Comparison of ENCODE assay signal across 14 cellular contexts in the genomic region with DNA sequence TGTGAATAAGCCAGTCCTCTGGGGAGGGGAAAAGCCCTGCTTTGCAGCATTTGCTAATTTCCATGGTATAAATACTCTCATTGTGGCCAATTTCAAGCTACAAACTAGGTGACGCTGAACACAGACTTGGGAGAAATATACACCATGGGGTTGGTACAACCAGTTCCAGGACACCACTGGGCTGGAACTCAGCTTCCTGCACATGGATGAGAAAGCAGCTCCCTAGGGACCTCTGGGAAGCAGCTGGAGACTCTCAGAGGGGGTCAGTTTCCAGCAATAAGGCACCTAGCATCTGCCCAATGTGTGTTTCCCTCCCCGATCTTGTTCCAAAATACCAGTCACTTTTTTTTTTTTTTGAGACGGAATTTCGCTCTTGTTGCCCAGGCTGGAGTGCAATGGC. TPM values are rescaled to one million over a fixed set of nuclear protein-coding genes. Genes with fewer than 3 reads are reported as not detected.
DNase-seq lines count a peak whose midpoint lies in the region; ATAC-seq and TF ChIP-seq lines count a peak whose summit lies in the region.
"Had no signal": no experiment of that assay in that cellular context is flagged by ENCODE, and none has a peak within 500 bp of the region (broad histone marks: within the 10 kb centered on the region; RNA-seq: fewer than 3 reads in every experiment).

No MANE protein-coding gene starts in this region.

- H3K4me2 ChIP-seq in SK-N-SH = no peak overlapping the region
- H3K4me2 ChIP-seq: GM23338 had no signal

- no peak for TF ChIP-seq RAD21 in SK-N-SH (IDR thresholded peaks at IDR 0.05; ENCODE audit: low read length)

- H3K9me3 ChIP-seq in testis (no peaks in the 10 kb centered on the region), SK-N-SH (no peaks in the 10 kb centered on the region)

- no peak overlapping the region for H3K27ac ChIP-seq in testis
- no peak overlapping the region for H3K27ac ChIP-seq in SK-N-SH (ENCODE audit: low read depth in 2 of 2, low read length in 1 of 2)
- H3K27ac ChIP-seq: 22Rv1 had no signal

- no peaks in the 10 kb centered on the region; the same call in 1 of the 2 replicates for H3K9me2 ChIP-seq in SK-N-SH

- TF ChIP-seq CTCF in testis (IDR thresholded peaks at IDR 0.05) (no peak), SK-N-SH (IDR thresholded peaks at IDR 0.05) (no peak)

- no peak overlapping the region for H3K9ac ChIP-seq in SK-N-SH

- no peaks in the 10 kb centered on the region for H3K79me2 ChIP-seq in SK-N-SH (ENCODE audit: insufficient read depth)

- TF ChIP-seq EP300 in SK-N-SH (IDR thresholded peaks at IDR 0.05; ENCODE audit: borderline replicate concordance in 1 of 2, low read depth in 1 of 2, low read length in 1 of 2) = no peak

- TF ChIP-seq POLR2A in testis (IDR thresholded peaks at IDR 0.05) = no peak

- H3K4me1 ChIP-seq in testis (no peaks in the 10 kb centered on the region), SK-N-SH (ENCODE audit: control insufficient read depth in 1 of 2, insufficient read depth in 2 of 2, low read depth in 1 of 2, low read length in 1 of 2) (no peaks in the 10 kb centered on the region; a peak in 1 of 4 replicates)

- no peaks in the 10 kb centered on the region for H3K27me3 ChIP-seq in testis
- no peaks in the 10 kb centered on the region for H3K27me3 ChIP-seq in SK-N-SH (ENCODE audit: insufficient read depth)

- POLR2A ChIA-PET in SK-N-SH (lab: Yijun Ruan, JAX) = no interaction called here

- no peak for ATAC-seq in HG02571 (IDR thresholded peaks at IDR 0.05; ENCODE audit: unreplicated experiment)
- ATAC-seq: GM23338 had no signal

- WGBS in testis, 2 donors = 72 to 78% methylated on average over 4 of the region's 4 CpGs
- 85% methylated on average over 4 of the region's 4 CpGs for WGBS in SK-N-SH (ENCODE audit: low lambda C conversion rate)

- H2AFZ ChIP-seq in SK-N-SH (ENCODE audit: low read depth) = no peak overlapping the region
- H2AFZ ChIP-seq: GM23338 had no signal

- peaks cover 5% of the 10 kb centered on the region for H3F3A ChIP-seq in SK-N-SH (replicated peaks; ENCODE audit: insufficient read depth)

- CTCF ChIA-PET in SK-N-SH (lab: Yijun Ruan, JAX) = interaction anchor here (1.9 kb wide), 1 partner anchor 10 kb away, joined by 5 read pairs; no protein-coding TSS in a partner anchor

- no peak overlapping the region for H3K4me3 ChIP-seq in testis
- no peak overlapping the region for H3K4me3 ChIP-seq in SK-N-SH (ENCODE audit: low read depth in 2 of 2, low read length in 1 of 2)
- H3K4me3 ChIP-seq: GM23338 had no signal

- no peaks in the 10 kb centered on the region for H3K36me3 ChIP-seq in testis (ENCODE audit: low read depth, missing control alignments)
- no peaks in the 10 kb centered on the region for H3K36me3 ChIP-seq in SK-N-SH (replicated peaks in 1 of 2; ENCODE audit: control insufficient read depth in 1 of 2, insufficient read depth in 2 of 2, low read length in 1 of 2)

- H4K20me1 ChIP-seq in SK-N-SH (ENCODE audit: insufficient read depth) = no peaks in the 10 kb centered on the region

- intact Hi-C loops in testis (cut with DNase I; ENCODE audit: low total_unique reads) = no loop called here

- DNase-seq in NCI-H2171 treated with DMSO at 0.1 percent for 48 hours (lab: John Stamatoyannopoulos, UW) = peak; percentile 66
- no peak for DNase-seq in NCI-H2171 (lab: John Stamatoyannopoulos, UW)
- DNase-seq in NCI-H82 treated with DMSO at 0.1 percent for 48 hours (lab: John Stamatoyannopoulos, UW; ENCODE audit: unreplicated experiment) = peak; percentile 2
- DNase-seq in myocyte (ENCODE audit: low read depth) = peak; percentile 3
- peak; percentile 25 for DNase-seq in testis
- DNase-seq in SK-N-SH = no peak
- no peak for DNase-seq in activated CD4-positive, alpha-beta T cell treated with anti-CD3 and anti-CD28 coated beads, Interleukin-2, amount 50 U/mL, for 48 hours
- DNase-seq: Calu3; CD4-positive, CD25-positive, alpha-beta regulatory T cell; DMS 273 treated with DMSO at 0.1 percent for 48 hours; H7 had no signal

TF ChIP-seq in SK-N-SH, 30 proteins besides CTCF, POLR2A, EP300 and RAD21:
- TF ChIP-seq FOSL2 (IDR thresholded peaks at IDR 0.05; ENCODE audit: borderline replicate concordance, low read depth) (no peak), SIN3A (IDR thresholded peaks at IDR 0.05; ENCODE audit: borderline replicate concordance, low read depth, low read length) (no peak), TCF12 (IDR thresholded peaks at IDR 0.05) (no peak), NRF1 (IDR thresholded peaks at IDR 0.05; ENCODE audit: low read depth, low read length) (no peak), USF2 (IDR thresholded peaks at IDR 0.05; ENCODE audit: borderline replicate concordance, low read depth, low read length) (no peak), FOXM1 (IDR thresholded peaks at IDR 0.05; ENCODE audit: low read depth) (no peak), USF1 (IDR thresholded peaks at IDR 0.05; ENCODE audit: borderline replicate concordance, low read depth) (no peak), RCOR1 (IDR thresholded peaks at IDR 0.05; ENCODE audit: low read length) (no peak), POLR2AphosphoS5 (IDR thresholded peaks at IDR 0.05; ENCODE audit: low read depth, low read length) (no peak), PBX3 (IDR thresholded peaks at IDR 0.05) (no peak)

RNA-seq across cellular contexts. Expression of gene WDR11, which starts 56.8 kb away (rescaled TPM):
- total RNA-seq in myocyte = 27.7 and 29.4 TPM in 2 replicates
- polyA plus RNA-seq in myocyte (2012) = 21.6 TPM
- total RNA-seq in testis = 10 to 100 TPM; 58.7 to 60.2 TPM
- 36.5 TPM for polyA plus RNA-seq in testis (ENCODE audit: insufficient read depth, low read depth, low replicate concordance)
- polyA plus RNA-seq in SK-N-SH (2012; rRNA removed) = 35.1 and 54.2 TPM in 2 replicates
- polyA plus RNA-seq in SK-N-SH (2012; cell fraction: cytosol; rRNA removed) = 33.7 and 35.2 TPM in 2 replicates
- polyA plus RNA-seq in SK-N-SH (2012; cell fraction: nucleus; rRNA removed) = 81.5 and 122 TPM in 2 replicates

Comparison
In these comparisons a context has a peak if more than half of its experiments do, and no peak if none do; other contexts are left out.
1. DNase-seq: peak in NCI-H2171 treated with DMSO at 0.1 percent for 48 hours (single experiment), NCI-H82 treated with DMSO at 0.1 percent for 48 hours (single experiment), myocyte (single experiment) and testis (single experiment); none in NCI-H2171 (single experiment), SK-N-SH (single experiment) and activated CD4-positive, alpha-beta T cell treated with anti-CD3 and anti-CD28 coated beads, Interleukin-2, amount 50 U/mL, for 48 hours (0 of 2).